Comparison of ENCODE assay signal across 3 cellular contexts in genomic region chr15:88288206-88288605, GRCh38.
TF ChIP-seq lines count a peak whose summit lies in the region.

No MANE protein-coding gene starts in this region.

TF ChIP-seq in HEK293, 187 proteins besides CTCF, POLR2A, EP300 and RAD21 (continues in another document):
- TF ChIP-seq, protein P1, sequence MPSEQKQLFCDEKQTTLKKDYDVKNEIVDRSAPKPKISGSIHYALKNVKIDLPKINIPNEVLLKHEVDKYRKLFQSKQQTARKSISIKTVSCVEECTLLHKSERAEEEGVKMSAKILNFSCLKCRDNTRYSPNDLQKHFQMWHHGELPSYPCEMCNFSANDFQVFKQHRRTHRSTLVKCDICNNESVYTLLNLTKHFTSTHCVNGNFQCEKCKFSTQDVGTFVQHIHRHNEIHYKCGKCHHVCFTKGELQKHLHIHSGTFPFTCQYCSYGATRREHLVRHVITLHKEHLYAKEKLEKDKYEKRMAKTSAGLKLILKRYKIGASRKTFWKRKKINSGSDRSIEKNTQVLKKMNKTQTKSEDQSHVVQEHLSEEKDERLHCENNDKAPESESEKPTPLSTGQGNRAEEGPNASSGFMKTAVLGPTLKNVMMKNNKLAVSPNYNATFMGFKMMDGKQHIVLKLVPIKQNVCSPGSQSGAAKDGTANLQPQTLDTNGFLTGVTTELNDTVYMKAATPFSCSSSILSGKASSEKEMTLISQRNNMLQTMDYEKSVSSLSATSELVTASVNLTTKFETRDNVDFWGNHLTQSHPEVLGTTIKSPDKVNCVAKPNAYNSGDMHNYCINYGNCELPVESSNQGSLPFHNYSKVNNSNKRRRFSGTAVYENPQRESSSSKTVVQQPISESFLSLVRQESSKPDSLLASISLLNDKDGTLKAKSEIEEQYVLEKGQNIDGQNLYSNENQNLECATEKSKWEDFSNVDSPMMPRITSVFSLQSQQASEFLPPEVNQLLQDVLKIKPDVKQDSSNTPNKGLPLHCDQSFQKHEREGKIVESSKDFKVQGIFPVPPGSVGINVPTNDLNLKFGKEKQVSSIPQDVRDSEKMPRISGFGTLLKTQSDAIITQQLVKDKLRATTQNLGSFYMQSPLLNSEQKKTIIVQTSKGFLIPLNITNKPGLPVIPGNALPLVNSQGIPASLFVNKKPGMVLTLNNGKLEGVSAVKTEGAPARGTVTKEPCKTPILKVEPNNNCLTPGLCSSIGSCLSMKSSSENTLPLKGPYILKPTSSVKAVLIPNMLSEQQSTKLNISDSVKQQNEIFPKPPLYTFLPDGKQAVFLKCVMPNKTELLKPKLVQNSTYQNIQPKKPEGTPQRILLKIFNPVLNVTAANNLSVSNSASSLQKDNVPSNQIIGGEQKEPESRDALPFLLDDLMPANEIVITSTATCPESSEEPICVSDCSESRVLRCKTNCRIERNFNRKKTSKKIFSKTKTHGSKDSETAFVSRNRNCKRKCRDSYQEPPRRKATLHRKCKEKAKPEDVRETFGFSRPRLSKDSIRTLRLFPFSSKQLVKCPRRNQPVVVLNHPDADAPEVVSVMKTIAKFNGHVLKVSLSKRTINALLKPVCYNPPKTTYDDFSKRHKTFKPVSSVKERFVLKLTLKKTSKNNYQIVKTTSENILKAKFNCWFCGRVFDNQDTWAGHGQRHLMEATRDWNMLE (tag by site-specific recombination; conservative IDR thresholded peaks at IDR 0.05; ENCODE audit: low read depth): no peak

TF ChIP-seq in WTC11, 78 proteins besides CTCF, POLR2A, EP300 and RAD21 (continues in another document):
- TF ChIP-seq ATF1 (CRISPR knock-in tag; IDR thresholded peaks at IDR 0.05) (no peak), NR3C1 (CRISPR knock-in tag; conservative IDR thresholded peaks at IDR 0.05; ENCODE audit: low read depth) (no peak), ZNF263 (CRISPR knock-in tag; IDR thresholded peaks at IDR 0.05; ENCODE audit: low read depth) (no peak), ESRRA (CRISPR knock-in tag; IDR thresholded peaks at IDR 0.05; ENCODE audit: borderline replicate concordance) (no peak), TP53 (CRISPR knock-in tag; IDR thresholded peaks at IDR 0.05) (no peak), HMGA2 (CRISPR knock-in tag; IDR thresholded peaks at IDR 0.05) (no peak)
- TF ChIP-seq, protein P2, sequence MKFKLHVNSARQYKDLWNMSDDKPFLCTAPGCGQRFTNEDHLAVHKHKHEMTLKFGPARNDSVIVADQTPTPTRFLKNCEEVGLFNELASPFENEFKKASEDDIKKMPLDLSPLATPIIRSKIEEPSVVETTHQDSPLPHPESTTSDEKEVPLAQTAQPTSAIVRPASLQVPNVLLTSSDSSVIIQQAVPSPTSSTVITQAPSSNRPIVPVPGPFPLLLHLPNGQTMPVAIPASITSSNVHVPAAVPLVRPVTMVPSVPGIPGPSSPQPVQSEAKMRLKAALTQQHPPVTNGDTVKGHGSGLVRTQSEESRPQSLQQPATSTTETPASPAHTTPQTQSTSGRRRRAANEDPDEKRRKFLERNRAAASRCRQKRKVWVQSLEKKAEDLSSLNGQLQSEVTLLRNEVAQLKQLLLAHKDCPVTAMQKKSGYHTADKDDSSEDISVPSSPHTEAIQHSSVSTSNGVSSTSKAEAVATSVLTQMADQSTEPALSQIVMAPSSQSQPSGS (CRISPR knock-in tag; IDR thresholded peaks at IDR 0.05; ENCODE audit: borderline replicate concordance, low read depth): no peak
- TF ChIP-seq, protein P3, sequence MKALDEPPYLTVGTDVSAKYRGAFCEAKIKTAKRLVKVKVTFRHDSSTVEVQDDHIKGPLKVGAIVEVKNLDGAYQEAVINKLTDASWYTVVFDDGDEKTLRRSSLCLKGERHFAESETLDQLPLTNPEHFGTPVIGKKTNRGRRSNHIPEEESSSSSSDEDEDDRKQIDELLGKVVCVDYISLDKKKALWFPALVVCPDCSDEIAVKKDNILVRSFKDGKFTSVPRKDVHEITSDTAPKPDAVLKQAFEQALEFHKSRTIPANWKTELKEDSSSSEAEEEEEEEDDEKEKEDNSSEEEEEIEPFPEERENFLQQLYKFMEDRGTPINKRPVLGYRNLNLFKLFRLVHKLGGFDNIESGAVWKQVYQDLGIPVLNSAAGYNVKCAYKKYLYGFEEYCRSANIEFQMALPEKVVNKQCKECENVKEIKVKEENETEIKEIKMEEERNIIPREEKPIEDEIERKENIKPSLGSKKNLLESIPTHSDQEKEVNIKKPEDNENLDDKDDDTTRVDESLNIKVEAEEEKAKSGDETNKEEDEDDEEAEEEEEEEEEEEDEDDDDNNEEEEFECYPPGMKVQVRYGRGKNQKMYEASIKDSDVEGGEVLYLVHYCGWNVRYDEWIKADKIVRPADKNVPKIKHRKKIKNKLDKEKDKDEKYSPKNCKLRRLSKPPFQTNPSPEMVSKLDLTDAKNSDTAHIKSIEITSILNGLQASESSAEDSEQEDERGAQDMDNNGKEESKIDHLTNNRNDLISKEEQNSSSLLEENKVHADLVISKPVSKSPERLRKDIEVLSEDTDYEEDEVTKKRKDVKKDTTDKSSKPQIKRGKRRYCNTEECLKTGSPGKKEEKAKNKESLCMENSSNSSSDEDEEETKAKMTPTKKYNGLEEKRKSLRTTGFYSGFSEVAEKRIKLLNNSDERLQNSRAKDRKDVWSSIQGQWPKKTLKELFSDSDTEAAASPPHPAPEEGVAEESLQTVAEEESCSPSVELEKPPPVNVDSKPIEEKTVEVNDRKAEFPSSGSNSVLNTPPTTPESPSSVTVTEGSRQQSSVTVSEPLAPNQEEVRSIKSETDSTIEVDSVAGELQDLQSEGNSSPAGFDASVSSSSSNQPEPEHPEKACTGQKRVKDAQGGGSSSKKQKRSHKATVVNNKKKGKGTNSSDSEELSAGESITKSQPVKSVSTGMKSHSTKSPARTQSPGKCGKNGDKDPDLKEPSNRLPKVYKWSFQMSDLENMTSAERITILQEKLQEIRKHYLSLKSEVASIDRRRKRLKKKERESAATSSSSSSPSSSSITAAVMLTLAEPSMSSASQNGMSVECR (CRISPR knock-in tag; IDR thresholded peaks at IDR 0.05; ENCODE audit: borderline replicate concordance): no peak
- TF ChIP-seq, protein P4, sequence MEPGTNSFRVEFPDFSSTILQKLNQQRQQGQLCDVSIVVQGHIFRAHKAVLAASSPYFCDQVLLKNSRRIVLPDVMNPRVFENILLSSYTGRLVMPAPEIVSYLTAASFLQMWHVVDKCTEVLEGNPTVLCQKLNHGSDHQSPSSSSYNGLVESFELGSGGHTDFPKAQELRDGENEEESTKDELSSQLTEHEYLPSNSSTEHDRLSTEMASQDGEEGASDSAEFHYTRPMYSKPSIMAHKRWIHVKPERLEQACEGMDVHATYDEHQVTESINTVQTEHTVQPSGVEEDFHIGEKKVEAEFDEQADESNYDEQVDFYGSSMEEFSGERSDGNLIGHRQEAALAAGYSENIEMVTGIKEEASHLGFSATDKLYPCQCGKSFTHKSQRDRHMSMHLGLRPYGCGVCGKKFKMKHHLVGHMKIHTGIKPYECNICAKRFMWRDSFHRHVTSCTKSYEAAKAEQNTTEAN (CRISPR knock-in tag; IDR thresholded peaks at IDR 0.05): no peak
- TF ChIP-seq, protein P5, sequence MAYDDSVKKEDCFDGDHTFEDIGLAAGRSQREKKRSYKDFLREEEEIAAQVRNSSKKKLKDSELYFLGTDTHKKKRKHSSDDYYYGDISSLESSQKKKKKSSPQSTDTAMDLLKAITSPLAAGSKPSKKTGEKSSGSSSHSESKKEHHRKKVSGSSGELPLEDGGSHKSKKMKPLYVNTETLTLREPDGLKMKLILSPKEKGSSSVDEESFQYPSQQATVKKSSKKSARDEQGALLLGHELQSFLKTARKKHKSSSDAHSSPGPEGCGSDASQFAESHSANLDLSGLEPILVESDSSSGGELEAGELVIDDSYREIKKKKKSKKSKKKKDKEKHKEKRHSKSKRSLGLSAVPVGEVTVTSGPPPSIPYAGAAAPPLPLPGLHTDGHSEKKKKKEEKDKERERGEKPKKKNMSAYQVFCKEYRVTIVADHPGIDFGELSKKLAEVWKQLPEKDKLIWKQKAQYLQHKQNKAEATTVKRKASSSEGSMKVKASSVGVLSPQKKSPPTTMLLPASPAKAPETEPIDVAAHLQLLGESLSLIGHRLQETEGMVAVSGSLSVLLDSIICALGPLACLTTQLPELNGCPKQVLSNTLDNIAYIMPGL (CRISPR knock-in tag; IDR thresholded peaks at IDR 0.05): no peak

TF ChIP-seq in endothelial cell of umbilical vein, 7 proteins besides CTCF, POLR2A, EP300 and RAD21:
- TF ChIP-seq, protein P6, sequence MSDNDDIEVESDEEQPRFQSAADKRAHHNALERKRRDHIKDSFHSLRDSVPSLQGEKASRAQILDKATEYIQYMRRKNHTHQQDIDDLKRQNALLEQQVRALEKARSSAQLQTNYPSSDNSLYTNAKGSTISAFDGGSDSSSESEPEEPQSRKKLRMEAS (IDR thresholded peaks at IDR 0.05; ENCODE audit: insufficient read depth, insufficient read length): peak; percentile 30
- TF ChIP-seq GATA2 (IDR thresholded peaks at IDR 0.05; ENCODE audit: insufficient read depth, insufficient read length, low read depth, low read length): no peak
